8 cellular contexts compared by ENCODE assay signal in genomic region chr22:44697423-44698179, GRCh38. TPM values are rescaled to one million over a fixed set of nuclear protein-coding genes. Genes with fewer than 3 reads are reported as not detected.
DNase-seq lines count a peak whose midpoint lies in the region; ATAC-seq and TF ChIP-seq lines count a peak whose summit lies in the region.

No MANE protein-coding gene starts in this region.

- CTCF ChIA-PET in AG04450 (lab: Charles Lee) (interaction anchor here (0.6 to 2.6 kb wide), 13 partner anchors 9 to 123 kb away, joined by 3 to 16 read pairs (median 4); no protein-coding TSS in a partner anchor), OCI-LY7 (lab: Charles Lee; ENCODE audit: unreplicated experiment) (no interaction called here)

- H4K20me1 ChIP-seq in OCI-LY7 (ENCODE audit: insufficient read depth, low read length): no peaks in the 10 kb centered on the region

- H2AFZ ChIP-seq in OCI-LY7 (ENCODE audit: low read length): no peak overlapping the region

- H3K4me3 ChIP-seq in AG04450 (ENCODE audit: low read depth, low read length): no peak overlapping the region
- no peak overlapping the region for H3K4me3 ChIP-seq in OCI-LY7 (ENCODE audit: low read depth, low read length, poor library complexity, severe bottlenecking)

- peak; percentile 59 to 66 for ATAC-seq in natural killer cell treated with Interleukin-12 subunit alpha and Interleukin-12 subunit beta and Interleukin-15 and Interleukin-18, amount 100 ng/mL, for 72 hours
- ATAC-seq in stimulated activated naive B cell treated with anti-CD40 and anti-IgM and Interleukin-4, amounts not matched to agents 10 μg/mL and 1 μg/mL and 100 μg/mL, for 72 hours (replicated peaks): peak; percentile 59 to 66
- no peak for ATAC-seq in HG02840 (IDR thresholded peaks at IDR 0.05; ENCODE audit: low FRiP score, unreplicated experiment)

- TF ChIP-seq CTCF in AG04450 (IDR thresholded peaks at IDR 0.05; ENCODE audit: low read depth, low read length): peak; percentile 93
- peak; percentile 85 for TF ChIP-seq CTCF in OCI-LY7 (conservative IDR thresholded peaks at IDR 0.05; ENCODE audit: low read length)

- peaks cover 8 to 21% of the 10 kb centered on the region in 2 donors for H3K4me1 Mint-ChIP-seq in natural killer cell treated with Interleukin-12 subunit alpha and Interleukin-12 subunit beta and Interleukin-15 and Interleukin-18, amount 100 ng/mL, for 72 hours (ENCODE audit: low read depth in 2 of 2)
- peaks cover 8 to 10% of the 10 kb centered on the region in 2 donors for H3K4me1 Mint-ChIP-seq in stimulated activated naive B cell treated with anti-CD40 and anti-IgM and Interleukin-4, amounts not matched to agents 10 μg/mL and 1 μg/mL and 100 μg/mL, for 72 hours

- POLR2A ChIA-PET in AG04450 (lab: Yijun Ruan, JAX) (interaction anchor here (1.6 kb wide), 1 partner anchor 42 kb away, joined by 4 read pairs; no protein-coding TSS in a partner anchor), OCI-LY7 (lab: Charles Lee) (no interaction called here)

- no peaks in the 10 kb centered on the region for H3K27me3 ChIP-seq in AG04450 (ENCODE audit: control insufficient read depth, insufficient read depth, low read length)

- peaks cover 1% of the 10 kb centered on the region; the same call in 1 of the 2 replicates for H3K9me3 ChIP-seq in AG04450 (ENCODE audit: control insufficient read depth, insufficient read depth, low read length)
- H3K9me3 ChIP-seq in OCI-LY7 (ENCODE audit: low read length): no peaks in the 10 kb centered on the region

- BruUV-seq in OCI-LY7 (replicated peaks; lab: Mats Ljungman, UMichigan): no TSS peak

- no peaks in the 10 kb centered on the region for H3K79me2 ChIP-seq in OCI-LY7 (ENCODE audit: insufficient read depth, low read depth, low read length)

- DNase-seq in AG04450 (ENCODE audit: low read depth, low spot score) (peak; percentile 27), GM19240 (ENCODE audit: insufficient read length, low spot score) (peak; percentile 89), OCI-LY7 (ENCODE audit: low spot score) (peak; percentile 73), activated T-cell treated with anti-CD3 and anti-CD28 coated beads for 24 hours (ENCODE audit: low read depth) (peak; percentile 75), erythroblast (lab: John Stamatoyannopoulos, UW) (peak; percentile 79 to 90)
- DNase-seq in natural killer cell treated with Interleukin-12 subunit alpha and Interleukin-12 subunit beta and Interleukin-15 and Interleukin-18, amount 100 ng/mL, for 72 hours (ENCODE audit: low spot score): peak; percentile 87
- peak; percentile 78 for DNase-seq in stimulated activated naive B cell treated with anti-CD40 and anti-IgM and Interleukin-4, amounts not matched to agents 10 μg/mL and 1 μg/mL and 100 μg/mL, for 72 hours

- H3K27ac Mint-ChIP-seq in natural killer cell treated with Interleukin-12 subunit alpha and Interleukin-12 subunit beta and Interleukin-15 and Interleukin-18, amount 100 ng/mL, for 72 hours: peak overlapping the region; percentile 26 to 74
- H3K27ac Mint-ChIP-seq in stimulated activated naive B cell treated with anti-CD40 and anti-IgM and Interleukin-4, amounts not matched to agents 10 μg/mL and 1 μg/mL and 100 μg/mL, for 72 hours: peak overlapping the region; percentile 25

- H3K27me3 Mint-ChIP-seq in natural killer cell treated with Interleukin-12 subunit alpha and Interleukin-12 subunit beta and Interleukin-15 and Interleukin-18, amount 100 ng/mL, for 72 hours: no peaks in the 10 kb centered on the region
- peaks cover 0 to 24% of the 10 kb centered on the region in 2 donors for H3K27me3 Mint-ChIP-seq in stimulated activated naive B cell treated with anti-CD40 and anti-IgM and Interleukin-4, amounts not matched to agents 10 μg/mL and 1 μg/mL and 100 μg/mL, for 72 hours

- H3K9me3 Mint-ChIP-seq in natural killer cell treated with Interleukin-12 subunit alpha and Interleukin-12 subunit beta and Interleukin-15 and Interleukin-18, amount 100 ng/mL, for 72 hours: no peaks in the 10 kb centered on the region
- H3K9me3 Mint-ChIP-seq in stimulated activated naive B cell treated with anti-CD40 and anti-IgM and Interleukin-4, amounts not matched to agents 10 μg/mL and 1 μg/mL and 100 μg/mL, for 72 hours: no peaks in the 10 kb centered on the region

- H3K27ac ChIP-seq in AG04450 (ENCODE audit: low read depth, low read length) (peak overlapping the region; percentile 94), OCI-LY7 (ENCODE audit: low read depth, low read length, poor library complexity, severe bottlenecking) (no peak overlapping the region)

- H3K4me1 ChIP-seq in OCI-LY7 (ENCODE audit: insufficient read depth, low read length, poor library complexity, severe bottlenecking): peaks cover 4% of the 10 kb centered on the region

- H3K36me3 ChIP-seq in OCI-LY7 (ENCODE audit: insufficient read depth, low read length): no peaks in the 10 kb centered on the region

- no peak overlapping the region for H3K4me2 ChIP-seq in OCI-LY7 (ENCODE audit: low read length)

- no peaks in the 10 kb centered on the region for H3K9me2 ChIP-seq in OCI-LY7 (ENCODE audit: insufficient read depth, low read length)

- TF ChIP-seq POLR2A in erythroblast (IDR thresholded peaks at IDR 0.05; ENCODE audit: low read length): no peak

- peak overlapping the region; percentile 17 for H3K4me3 Mint-ChIP-seq in natural killer cell treated with Interleukin-12 subunit alpha and Interleukin-12 subunit beta and Interleukin-15 and Interleukin-18, amount 100 ng/mL, for 72 hours
- no peak overlapping the region for H3K4me3 Mint-ChIP-seq in stimulated activated naive B cell treated with anti-CD40 and anti-IgM and Interleukin-4, amounts not matched to agents 10 μg/mL and 1 μg/mL and 100 μg/mL, for 72 hours

- intact Hi-C loops in OCI-LY7 (cut with micrococcal nuclease; ENCODE audit: unreplicated experiment): loop anchor here (1.0 kb wide), 1 partner anchor 38 kb away; no protein-coding TSS in a partner anchor

- H3K36me3 Mint-ChIP-seq in natural killer cell treated with Interleukin-12 subunit alpha and Interleukin-12 subunit beta and Interleukin-15 and Interleukin-18, amount 100 ng/mL, for 72 hours: no peaks in the 10 kb centered on the region
- H3K36me3 Mint-ChIP-seq in stimulated activated naive B cell treated with anti-CD40 and anti-IgM and Interleukin-4, amounts not matched to agents 10 μg/mL and 1 μg/mL and 100 μg/mL, for 72 hours: no peaks in the 10 kb centered on the region

RNA-seq across cellular contexts. Expression of gene PRR5, which starts 4.4 kb away (rescaled TPM):
- polyA plus RNA-seq in AG04450 (2011; rRNA removed): 12.9 and 16.2 TPM in 2 replicates
- 14.6 and 18.4 TPM in 2 replicates for polyA minus RNA-seq in AG04450 (2011; rRNA and poly(A)+ RNA removed)
- total RNA-seq in OCI-LY7 (2014; rRNA removed; shearing (Covaris generic)): 0.19 and 0.44 TPM in 2 replicates
- 1.5 and 1.8 TPM in 2 replicates for total RNA-seq in OCI-LY7 (2022)
- 10 to 100 TPM; 15.7 to 29.2 TPM for total RNA-seq in natural killer cell treated with Interleukin-12 subunit alpha and Interleukin-12 subunit beta and Interleukin-15 and Interleukin-18, amount 100 ng/mL, for 72 hours

RNA-seq across cellular contexts. Expression of gene ARHGAP8, which starts 54.8 kb away (rescaled TPM):
- 0.10 and 0.16 TPM in 2 replicates for polyA plus RNA-seq in AG04450 (2011; rRNA removed)
- polyA minus RNA-seq in AG04450 (2011; rRNA and poly(A)+ RNA removed): not detected in 2 replicates
- total RNA-seq in OCI-LY7 (2014; rRNA removed; shearing (Covaris generic)): not detected in 2 replicates
- not detected in 2 replicates for total RNA-seq in OCI-LY7 (2022)
- 1 to 10 TPM in 1 of 2 donors, under 1 TPM in 1; 0.64 to 2.3 TPM for total RNA-seq in natural killer cell treated with Interleukin-12 subunit alpha and Interleukin-12 subunit beta and Interleukin-15 and Interleukin-18, amount 100 ng/mL, for 72 hours

Comparison
In these comparisons a context has a peak if more than half of its experiments do, and no peak if none do; other contexts are left out.
1. DNase-seq: peak in every context shown above with its lines; median percentile 89 in GM19240; 87 in natural killer cell treated with Interleukin-12 subunit alpha and Interleukin-12 subunit beta and Interleukin-15 and Interleukin-18, amount 100 ng/mL, for 72 hours; 84 in erythroblast; 78 in stimulated activated naive B cell treated with anti-CD40 and anti-IgM and Interleukin-4, amounts not matched to agents 10 μg/mL and 1 μg/mL and 100 μg/mL, for 72 hours; 75 in activated T-cell treated with anti-CD3 and anti-CD28 coated beads for 24 hours; 73 in OCI-LY7; 27 in AG04450.
2. RNA of gene PRR5, which starts 4.4 kb away (total RNA-seq): 15.7 to 29.2 TPM in natural killer cell treated with Interleukin-12 subunit alpha and Interleukin-12 subunit beta and Interleukin-15 and Interleukin-18, amount 100 ng/mL, for 72 hours; 0.19 to 1.8 TPM in OCI-LY7; every median in the first group is over 4 times any median in the second.